In genomic region chr2:161557538-161557937, GRCh38 we compare ENCODE assay signal across 7 cellular contexts.
"Had no signal": no experiment of that assay in that cellular context is flagged by ENCODE, and none has a peak within 500 bp of the region (broad histone marks: within the 10 kb centered on the region; RNA-seq: fewer than 3 reads in every experiment).

No MANE protein-coding gene starts in this region.

- H3K4me2 ChIP-seq: GM23338 had no signal

- H2AFZ ChIP-seq: GM23338 had no signal

- FAIRE-seq: H1, H54, HTR-8/SVneo had no signal

- H3K4me3 ChIP-seq: GM23338 had no signal

- DNase-seq: H9, HCEC 1CT, KBM-7 had no signal

- ATAC-seq: GM23338 had no signal
